In genomic region chr16:12348733-12349704, GRCh38 we compare ENCODE assay signal across 1 cellular context.
TF ChIP-seq lines count a peak whose summit lies in the region.

No MANE protein-coding gene starts in this region.

TF ChIP-seq in HepG2, 621 proteins besides CTCF, POLR2A, EP300 and RAD21 (continued from another document):
- TF ChIP-seq ZMYM3 (CRISPR knock-in tag; IDR thresholded peaks at IDR 0.05) (peak; percentile 68; the same call in 1 of the 2 replicates), RNF2 (conservative IDR thresholded peaks at IDR 0.05; ENCODE audit: low read depth) (no peak), TFE3 (CRISPR knock-in tag; IDR thresholded peaks at IDR 0.05) (0 out of 2 replicates have a peak, but pooled peaks have one; percentile 18), ZNF331 (CRISPR knock-in tag; IDR thresholded peaks at IDR 0.05) (no peak), ZNF460 (CRISPR knock-in tag; IDR thresholded peaks at IDR 0.05; ENCODE audit: borderline replicate concordance) (no peak), SAP130 (CRISPR knock-in tag; IDR thresholded peaks at IDR 0.05; ENCODE audit: low read depth) (peak; percentile 20; the same call in 1 of the 2 replicates), MTF1 (CRISPR knock-in tag; IDR thresholded peaks at IDR 0.05) (no peak), MIXL1 (CRISPR knock-in tag; IDR thresholded peaks at IDR 0.05) (no peak)
- TF ChIP-seq, protein P1, sequence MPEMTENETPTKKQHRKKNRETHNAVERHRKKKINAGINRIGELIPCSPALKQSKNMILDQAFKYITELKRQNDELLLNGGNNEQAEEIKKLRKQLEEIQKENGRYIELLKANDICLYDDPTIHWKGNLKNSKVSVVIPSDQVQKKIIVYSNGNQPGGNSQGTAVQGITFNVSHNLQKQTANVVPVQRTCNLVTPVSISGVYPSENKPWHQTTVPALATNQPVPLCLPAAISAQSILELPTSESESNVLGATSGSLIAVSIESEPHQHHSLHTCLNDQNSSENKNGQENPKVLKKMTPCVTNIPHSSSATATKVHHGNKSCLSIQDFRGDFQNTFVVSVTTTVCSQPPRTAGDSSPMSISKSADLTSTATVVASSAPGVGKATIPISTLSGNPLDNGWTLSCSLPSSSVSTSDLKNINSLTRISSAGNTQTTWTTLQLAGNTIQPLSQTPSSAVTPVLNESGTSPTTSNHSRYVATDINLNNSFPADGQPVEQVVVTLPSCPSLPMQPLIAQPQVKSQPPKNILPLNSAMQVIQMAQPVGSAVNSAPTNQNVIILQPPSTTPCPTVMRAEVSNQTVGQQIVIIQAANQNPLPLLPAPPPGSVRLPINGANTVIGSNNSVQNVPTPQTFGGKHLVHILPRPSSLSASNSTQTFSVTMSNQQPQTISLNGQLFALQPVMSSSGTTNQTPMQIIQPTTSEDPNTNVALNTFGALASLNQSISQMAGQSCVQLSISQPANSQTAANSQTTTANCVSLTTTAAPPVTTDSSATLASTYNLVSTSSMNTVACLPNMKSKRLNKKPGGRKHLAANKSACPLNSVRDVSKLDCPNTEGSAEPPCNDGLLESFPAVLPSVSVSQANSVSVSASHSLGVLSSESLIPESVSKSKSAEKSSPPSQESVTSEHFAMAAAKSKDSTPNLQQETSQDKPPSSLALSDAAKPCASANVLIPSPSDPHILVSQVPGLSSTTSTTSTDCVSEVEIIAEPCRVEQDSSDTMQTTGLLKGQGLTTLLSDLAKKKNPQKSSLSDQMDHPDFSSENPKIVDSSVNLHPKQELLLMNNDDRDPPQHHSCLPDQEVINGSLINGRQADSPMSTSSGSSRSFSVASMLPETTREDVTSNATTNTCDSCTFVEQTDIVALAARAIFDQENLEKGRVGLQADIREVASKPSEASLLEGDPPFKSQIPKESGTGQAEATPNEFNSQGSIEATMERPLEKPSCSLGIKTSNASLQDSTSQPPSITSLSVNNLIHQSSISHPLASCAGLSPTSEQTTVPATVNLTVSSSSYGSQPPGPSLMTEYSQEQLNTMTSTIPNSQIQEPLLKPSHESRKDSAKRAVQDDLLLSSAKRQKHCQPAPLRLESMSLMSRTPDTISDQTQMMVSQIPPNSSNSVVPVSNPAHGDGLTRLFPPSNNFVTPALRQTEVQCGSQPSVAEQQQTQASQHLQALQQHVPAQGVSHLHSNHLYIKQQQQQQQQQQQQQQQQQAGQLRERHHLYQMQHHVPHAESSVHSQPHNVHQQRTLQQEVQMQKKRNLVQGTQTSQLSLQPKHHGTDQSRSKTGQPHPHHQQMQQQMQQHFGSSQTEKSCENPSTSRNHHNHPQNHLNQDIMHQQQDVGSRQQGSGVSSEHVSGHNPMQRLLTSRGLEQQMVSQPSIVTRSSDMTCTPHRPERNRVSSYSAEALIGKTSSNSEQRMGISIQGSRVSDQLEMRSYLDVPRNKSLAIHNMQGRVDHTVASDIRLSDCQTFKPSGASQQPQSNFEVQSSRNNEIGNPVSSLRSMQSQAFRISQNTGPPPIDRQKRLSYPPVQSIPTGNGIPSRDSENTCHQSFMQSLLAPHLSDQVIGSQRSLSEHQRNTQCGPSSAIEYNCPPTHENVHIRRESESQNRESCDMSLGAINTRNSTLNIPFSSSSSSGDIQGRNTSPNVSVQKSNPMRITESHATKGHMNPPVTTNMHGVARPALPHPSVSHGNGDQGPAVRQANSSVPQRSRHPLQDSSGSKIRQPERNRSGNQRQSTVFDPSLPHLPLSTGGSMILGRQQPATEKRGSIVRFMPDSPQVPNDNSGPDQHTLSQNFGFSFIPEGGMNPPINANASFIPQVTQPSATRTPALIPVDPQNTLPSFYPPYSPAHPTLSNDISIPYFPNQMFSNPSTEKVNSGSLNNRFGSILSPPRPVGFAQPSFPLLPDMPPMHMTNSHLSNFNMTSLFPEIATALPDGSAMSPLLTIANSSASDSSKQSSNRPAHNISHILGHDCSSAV (CRISPR knock-in tag; IDR thresholded peaks at IDR 0.05; ENCODE audit: borderline replicate concordance), result no peak
